In genomic region chr22:39242389-39242808, GRCh38 we compare ENCODE assay signal across 9 cellular contexts. TPM values are rescaled to one million over a fixed set of nuclear protein-coding genes. Genes with fewer than 3 reads are reported as not detected.
DNase-seq lines count a peak whose midpoint lies in the region; ATAC-seq and TF ChIP-seq lines count a peak whose summit lies in the region.
"Had no signal": no experiment of that assay in that cellular context is flagged by ENCODE, and none has a peak within 500 bp of the region (broad histone marks: within the 10 kb centered on the region; RNA-seq: fewer than 3 reads in every experiment).

No MANE protein-coding gene starts in this region.

- H3K4me1 Mint-ChIP-seq in CD4-positive, CD25-positive, alpha-beta regulatory T cell, result peaks cover 0 to 68% (median 18%) of the 10 kb centered on the region in 4 donors

- H3K4me3 Mint-ChIP-seq in CD4-positive, CD25-positive, alpha-beta regulatory T cell, result peak overlapping the region in 1 of 4 donors; percentile 80

- peaks cover 43% of the 10 kb centered on the region for H3K4me1 ChIP-seq in CD4-positive, CD25-positive, alpha-beta regulatory T cell (ENCODE audit: control insufficient read depth, insufficient read depth, low read length, poor library complexity, severe bottlenecking)
- H3K4me1 ChIP-seq in PC-9 (replicated peaks; ENCODE audit: insufficient read depth) (peaks cover 45% of the 10 kb centered on the region), parathyroid adenoma (peaks cover 18% of the 10 kb centered on the region)

- DNase-seq in CD4-positive, CD25-positive, alpha-beta regulatory T cell, result no peak
- DNase-seq in PC-9 (no peak), fibroblast of pulmonary artery (ENCODE audit: low read depth) (no peak), T-helper 9 cell (no peak), NCI-H748 treated with DMSO at 0.1 percent for 48 hours (lab: John Stamatoyannopoulos, UW) (no peak), head of caudate nucleus (no peak)
- DNase-seq in activated T-cell treated with anti-CD3 and anti-CD28 coated beads, Interleukin-2, amount 50 U/mL, for 1 hour, result no peak

- peaks cover 53% of the 10 kb centered on the region for H3K27me3 Mint-ChIP-seq in CD4-positive, CD25-positive, alpha-beta regulatory T cell

- CTCF ChIA-PET in PC-9 (lab: Charles Lee), result no interaction called here

- H3K9me2 ChIP-seq in PC-9 (ENCODE audit: insufficient read depth), result no peaks in the 10 kb centered on the region

- no TSS peak for BruUV-seq in PC-9 (replicated peaks; lab: Mats Ljungman, UMichigan)

- H3K79me2 ChIP-seq in PC-9 (ENCODE audit: low read depth) (peaks cover 63% of the 10 kb centered on the region), parathyroid adenoma (peaks cover 3% of the 10 kb centered on the region)

- no peak for ATAC-seq in CD4-positive, CD25-positive, alpha-beta regulatory T cell (ENCODE audit: low read depth in 2 of 2)

- H3K9me3 Mint-ChIP-seq in CD4-positive, CD25-positive, alpha-beta regulatory T cell, result peaks cover 0 to 2% (median 0%) of the 10 kb centered on the region in 7 donors
- H3K9me3 Mint-ChIP-seq: memory B cell had no signal

- H2AFZ ChIP-seq in PC-9, result peak overlapping the region; percentile 70
- H2AFZ ChIP-seq in parathyroid adenoma, result peak overlapping the region; percentile 62

- no peak overlapping the region for H3K4me3 ChIP-seq in CD4-positive, CD25-positive, alpha-beta regulatory T cell (ENCODE audit: low read depth, low read length)
- H3K4me3 ChIP-seq in PC-9 (peak overlapping the region; percentile 98), fibroblast of pulmonary artery (replicated peaks; ENCODE audit: low read depth, low read length) (peak overlapping the region; percentile 56), parathyroid adenoma (ENCODE audit: low read depth, low read length) (peak overlapping the region; percentile 81)

- H4K20me1 ChIP-seq in PC-9 (ENCODE audit: insufficient read depth), result peaks cover 20% of the 10 kb centered on the region

- peaks cover 63% of the 10 kb centered on the region for H3F3A ChIP-seq in PC-9 (ENCODE audit: insufficient read depth, low read depth)

- peak overlapping the region; percentile 23 for H3K27ac ChIP-seq in CD4-positive, CD25-positive, alpha-beta regulatory T cell (ENCODE audit: insufficient read depth, low read length, poor library complexity, severe bottlenecking)
- H3K27ac ChIP-seq in PC-9 (peak overlapping the region; percentile 74), parathyroid adenoma (peak overlapping the region; percentile 83)

- no peak overlapping the region for H3K9ac ChIP-seq in parathyroid adenoma

- TF ChIP-seq CTCF in PC-9 (conservative IDR thresholded peaks at IDR 0.05) (no peak), fibroblast of pulmonary artery (IDR thresholded peaks at IDR 0.05; ENCODE audit: low read length, missing control alignments) (no peak), parathyroid adenoma (IDR thresholded peaks at IDR 0.05) (no peak)

- no peaks in the 10 kb centered on the region for H3K9me3 ChIP-seq in CD4-positive, CD25-positive, alpha-beta regulatory T cell (ENCODE audit: control insufficient read depth in 2 of 2, low read length in 2 of 2)
- no peaks in the 10 kb centered on the region for H3K9me3 ChIP-seq in PC-9 (ENCODE audit: insufficient read depth, low read depth)
- H3K9me3 ChIP-seq in parathyroid adenoma (ENCODE audit: control insufficient read depth, low read length), result no peaks in the 10 kb centered on the region

- H3K36me3 ChIP-seq in CD4-positive, CD25-positive, alpha-beta regulatory T cell (ENCODE audit: control insufficient read depth, insufficient read depth, low read length), result no peaks in the 10 kb centered on the region
- H3K36me3 ChIP-seq in PC-9 (ENCODE audit: low read depth) (peaks cover 3% of the 10 kb centered on the region; the same call in 1 of the 2 replicates), parathyroid adenoma (ENCODE audit: control insufficient read depth, insufficient read depth, low read length) (no peaks in the 10 kb centered on the region)

- H3K27ac Mint-ChIP-seq in CD4-positive, CD25-positive, alpha-beta regulatory T cell, result no peak overlapping the region

- no peaks in the 10 kb centered on the region for H3K36me3 Mint-ChIP-seq in CD4-positive, CD25-positive, alpha-beta regulatory T cell
- H3K36me3 Mint-ChIP-seq: memory B cell had no signal

- intact Hi-C loops in PC-9 (cut with micrococcal nuclease; ENCODE audit: unreplicated experiment) (loop anchor here (10.0 kb wide), 1 partner anchor 282 kb away; the partner anchor contains the start of gene ATF4), head of caudate nucleus (cut with DNase I) (no loop called here)

- H3K4me2 ChIP-seq in PC-9 (peak overlapping the region; percentile 89), parathyroid adenoma (ENCODE audit: low read length) (peak overlapping the region; percentile 95)

- POLR2A ChIA-PET in PC-9 (lab: Charles Lee; ENCODE audit: unreplicated experiment), result interaction anchor here (0.5 to 1.0 kb wide), 5 partner anchors 23 to 260 kb away, joined by 3 to 11 read pairs (median 4); partner anchors contain the start of gene MIEF1

- H3K27me3 ChIP-seq in CD4-positive, CD25-positive, alpha-beta regulatory T cell (ENCODE audit: control insufficient read depth, insufficient read depth, low read length), result peaks cover 9% of the 10 kb centered on the region
- H3K27me3 ChIP-seq in PC-9 (ENCODE audit: insufficient read depth, low read depth) (no peaks in the 10 kb centered on the region), parathyroid adenoma (ENCODE audit: control insufficient read depth, insufficient read depth, low read length) (no peaks in the 10 kb centered on the region)

RNA-seq across cellular contexts. Expression of gene PDGFB, which starts 2.4 kb away (rescaled TPM):
- 1.7 TPM for total RNA-seq in CD4-positive, CD25-positive, alpha-beta regulatory T cell
- 1 to 10 TPM in 3 of 4 donors, under 1 TPM in 1; 0.63 to 6.3 (median 4.7) TPM for polyA plus RNA-seq in CD4-positive, CD25-positive, alpha-beta regulatory T cell
- total RNA-seq in PC-9 (2021), result 35.5 and 39.7 TPM in 2 replicates

Comparison
In these comparisons a context has a peak if more than half of its experiments do, and no peak if none do; other contexts are left out.
1. H3K27ac ChIP-seq: peak in every context shown above with its lines; median percentile 83 in parathyroid adenoma; 74 in PC-9; 23 in CD4-positive, CD25-positive, alpha-beta regulatory T cell.
2. RNA of gene PDGFB, which starts 2.4 kb away (total RNA-seq): 35.5 to 39.7 TPM in PC-9; 1.7 TPM in CD4-positive, CD25-positive, alpha-beta regulatory T cell (single experiment); every median in the first group is over 10 times any median in the second.